Comparison of ENCODE assay signal across 12 cellular contexts in the genomic region with DNA sequence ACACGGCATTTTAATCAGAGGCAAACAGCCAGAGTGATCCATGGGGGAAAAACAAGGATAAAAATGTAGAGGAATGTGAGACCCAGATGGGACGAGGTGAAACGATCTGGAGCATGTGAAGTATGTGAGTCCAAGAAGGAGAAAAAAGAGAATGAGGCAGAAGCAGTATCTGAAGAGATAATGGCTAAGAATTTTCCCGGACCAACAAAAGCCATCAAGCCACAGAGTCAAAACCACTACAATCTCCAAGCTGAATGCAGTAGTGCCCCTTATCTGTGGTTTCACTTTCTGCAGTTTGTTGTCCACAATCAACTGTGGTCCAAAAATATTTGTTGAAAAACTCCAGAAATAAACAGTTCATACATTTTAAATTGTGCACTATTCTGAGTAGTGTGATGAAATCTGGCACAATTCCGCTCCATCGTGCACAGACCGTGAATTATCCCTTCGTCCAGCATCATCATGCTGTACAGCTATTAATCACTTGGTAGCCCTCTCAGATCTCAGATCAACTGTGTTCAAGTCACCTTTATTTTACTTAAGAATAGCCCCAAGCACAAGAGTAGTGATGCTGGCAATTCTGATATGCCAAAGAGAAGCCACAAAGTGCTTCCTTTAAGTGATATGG. TPM values are rescaled to one million over a fixed set of nuclear protein-coding genes. Genes with fewer than 3 reads are reported as not detected.
DNase-seq lines count a peak whose midpoint lies in the region; ATAC-seq and TF ChIP-seq lines count a peak whose summit lies in the region.
"Had no signal": no experiment of that assay in that cellular context is flagged by ENCODE, and none has a peak within 500 bp of the region (broad histone marks: within the 10 kb centered on the region; RNA-seq: fewer than 3 reads in every experiment).

No MANE protein-coding gene starts in this region.

- H3K9me3 ChIP-seq in heart left ventricle: peaks cover 0 to 9% (median 0%) of the 10 kb centered on the region in 12 donors
- no peaks in the 10 kb centered on the region for H3K9me3 ChIP-seq in Peyer's patch
- H3K9me3 ChIP-seq in CD4-positive, alpha-beta memory T cell (ENCODE audit: control insufficient read depth in 1 of 2, low read length in 2 of 2): no peaks in the 10 kb centered on the region

- peaks cover 2 to 11% of the 10 kb centered on the region in 2 donors for H3K27me3 Mint-ChIP-seq in CD4-positive, alpha-beta memory T cell
- H3K27me3 Mint-ChIP-seq in Calu3 (ENCODE audit: unreplicated experiment): no peaks in the 10 kb centered on the region

- CTCF ChIA-PET in CD4-positive, alpha-beta memory T cell (lab: Charles Lee; ENCODE audit: partially characterized antibody): no interaction called here
- CTCF ChIA-PET in Calu3 (lab: Charles Lee): no interaction called here

- no TSS peak for BruUV-seq in Calu3 (replicated peaks; lab: Mats Ljungman, UMichigan)

- peak overlapping the region in 1 of 7 donors; percentile 7 for H3K27ac Mint-ChIP-seq in CD4-positive, alpha-beta memory T cell
- H3K27ac Mint-ChIP-seq in Calu3 (ENCODE audit: unreplicated experiment): no peak overlapping the region

- ATAC-seq in heart left ventricle: peak in 2 of 4 donors; percentile 39 to 60

- H3K4me1 ChIP-seq in heart left ventricle (peaks cover 3 to 52% (median 27%) of the 10 kb centered on the region in 12 donors), Peyer's patch (no peaks in the 10 kb centered on the region)
- no peaks in the 10 kb centered on the region for H3K4me1 ChIP-seq in CD4-positive, alpha-beta memory T cell (ENCODE audit: insufficient read depth, low read length)

- H3K27ac ChIP-seq in VCaP (peak overlapping the region; percentile 68), heart left ventricle (peak overlapping the region in 11 of 12 donors; percentile 3 to 75 (median 56)), Peyer's patch (peak overlapping the region in 1 of 4 donors; percentile 28)
- no peak overlapping the region for H3K27ac ChIP-seq in CD4-positive, alpha-beta memory T cell (ENCODE audit: low read depth, low read length)
- H3K27ac ChIP-seq: tibial nerve had no signal

- H3K4me1 Mint-ChIP-seq in CD4-positive, alpha-beta memory T cell: no peaks in the 10 kb centered on the region
- H3K4me1 Mint-ChIP-seq in Calu3 (ENCODE audit: low read depth, unreplicated experiment): peaks cover 7% of the 10 kb centered on the region

- intact Hi-C loops in heart left ventricle (cut with DNase I): loop anchor here in 1 of 10 donors (2.0 kb wide), 1 partner anchor 17 kb away; no protein-coding TSS in a partner anchor
- intact Hi-C loops in CD4-positive, alpha-beta memory T cell (cut with micrococcal nuclease): no loop called here
- intact Hi-C loops in Calu3 (cut with micrococcal nuclease; ENCODE audit: unreplicated experiment): no loop called here

- H3K4me3 ChIP-seq in heart left ventricle (peak overlapping the region in 10 of 12 donors; percentile 1 to 32 (median 22)), skeletal muscle cell (ENCODE audit: low read depth, low read length) (peak overlapping the region; percentile 21), Peyer's patch (no peak overlapping the region)
- no peak overlapping the region for H3K4me3 ChIP-seq in CD4-positive, alpha-beta memory T cell (ENCODE audit: low read length in 2 of 2)
- H3K4me3 ChIP-seq: tibial nerve had no signal

- TF ChIP-seq POLR2A in heart left ventricle (IDR thresholded peaks at IDR 0.05) (no peak), Peyer's patch (IDR thresholded peaks at IDR 0.05) (no peak)

- DNase-seq in EL (peak; percentile 51), heart left ventricle (no peak), skeletal muscle cell (ENCODE audit: low read depth) (no peak), Peyer's patch (no peak), ecto neural progenitor cell (ENCODE audit: low spot score) (no peak), Calu3 (no peak)
- DNase-seq in CD4-positive, alpha-beta memory T cell: no peak
- DNase-seq: activated CD8-positive, alpha-beta memory T cell treated with anti-CD3 and anti-CD28 coated beads, Interleukin-2, amount 50 U/mL, for 48 hours; anterior cingulate cortex; NCI-H187 treated with DMSO at 0.1 percent for 48 hours had no signal

- POLR2A ChIA-PET in CD4-positive, alpha-beta memory T cell (lab: Charles Lee; ENCODE audit: partially characterized antibody): no interaction called here

- H3K27me3 ChIP-seq in heart left ventricle (no peaks in the 10 kb centered on the region), Peyer's patch (no peaks in the 10 kb centered on the region)
- no peaks in the 10 kb centered on the region for H3K27me3 ChIP-seq in CD4-positive, alpha-beta memory T cell (ENCODE audit: insufficient read depth, low read length)
- H3K27me3 ChIP-seq: tibial nerve had no signal

- no peaks in the 10 kb centered on the region for H3K36me3 ChIP-seq in heart left ventricle
- H3K36me3 ChIP-seq in Peyer's patch: no peaks in the 10 kb centered on the region
- no peaks in the 10 kb centered on the region for H3K36me3 ChIP-seq in CD4-positive, alpha-beta memory T cell (ENCODE audit: insufficient read depth, low read length)
- H3K36me3 ChIP-seq: tibial nerve had no signal

- peaks cover 0 to 5% (median 1%) of the 10 kb centered on the region in 8 donors for H3K9me3 Mint-ChIP-seq in CD4-positive, alpha-beta memory T cell
- no peaks in the 10 kb centered on the region for H3K9me3 Mint-ChIP-seq in Calu3 (ENCODE audit: low read depth, unreplicated experiment)

- 35 to 48% (median 40%) methylated on average over 8 of the region's 8 CpGs for WGBS in heart left ventricle, 4 donors

- H3K36me3 Mint-ChIP-seq in CD4-positive, alpha-beta memory T cell: no peaks in the 10 kb centered on the region
- H3K36me3 Mint-ChIP-seq in Calu3 (ENCODE audit: insufficient read depth, unreplicated experiment): peaks cover 5% of the 10 kb centered on the region

- TF ChIP-seq CTCF in VCaP (conservative IDR thresholded peaks at IDR 0.05) (no peak), heart left ventricle (IDR thresholded peaks at IDR 0.05) (no peak), Peyer's patch (IDR thresholded peaks at IDR 0.05) (no peak), Calu3 (IDR thresholded peaks at IDR 0.05; ENCODE audit: unreplicated experiment) (no peak)

- H3K4me3 Mint-ChIP-seq in CD4-positive, alpha-beta memory T cell: no peak overlapping the region
- H3K4me3 Mint-ChIP-seq in Calu3 (ENCODE audit: low read depth, unreplicated experiment): no peak overlapping the region

RNA-seq across cellular contexts. Expression of gene MYH10, which starts 18.7 kb away (rescaled TPM):
- total RNA-seq in heart left ventricle (10 to 100 TPM; 29.0 to 62.1 (median 40.8) TPM), Peyer's patch (10 to 100 TPM in 1 of 4 donors, 1 to 10 TPM in 3; 1.2 to 10.7 (median 3.6) TPM), Calu3 (2022) (31.2 and 37.0 TPM in 2 replicates)
- polyA plus RNA-seq in heart left ventricle: 10 to 100 TPM; 10.6 to 25.8 TPM
- 1 to 10 TPM; 1.9 to 2.8 TPM for total RNA-seq in CD4-positive, alpha-beta memory T cell
- polyA plus RNA-seq in CD4-positive, alpha-beta memory T cell: 1 to 10 TPM; 1.9 to 2.2 TPM

Comparison
In these comparisons a context has a peak if more than half of its experiments do, and no peak if none do; other contexts are left out.
1. H3K4me3 ChIP-seq: peak in heart left ventricle (10 of 12) and skeletal muscle cell (single experiment); none in Peyer's patch (0 of 4) and CD4-positive, alpha-beta memory T cell (0 of 2).